In genomic region chr4:139718358-139718757, GRCh38 we compare ENCODE assay signal across 20 cellular contexts.
"Had no signal": no experiment of that assay in that cellular context is flagged by ENCODE, and none has a peak within 500 bp of the region (broad histone marks: within the 10 kb centered on the region; RNA-seq: fewer than 3 reads in every experiment).

No MANE protein-coding gene starts in this region.

- H3K4me2 ChIP-seq: smooth muscle cell had no signal

- H3K4me1 ChIP-seq: colonic mucosa, lower lobe of right lung, pancreas, thyroid gland had no signal

- DNase-seq: colonic mucosa; effector CD8-positive, alpha-beta T cell; erythroblast; hypothalamus; immature natural killer cell; islet precursor cell; kidney glomerular epithelial cell; left ventricle myocardium superior; lower lobe of right lung; natural killer cell; pancreas; stimulated activated CD4-positive, alpha-beta T cell treated with anti-CD3 and anti-CD28 coated beads, Interleukin-12 subunit alpha, Interleukin-12 subunit beta, amount 100 ng/mL, for 4 hours; stimulated activated CD4-positive, alpha-beta T cell treated with anti-CD3 and anti-CD28 coated beads, Interleukin-1b, Interleukin-23, amount 100 ng/mL, for 48 hours; stimulated activated CD4-positive, alpha-beta T cell treated with anti-CD3 and anti-CD28 coated beads, Interleukin-4, amount 100 ng/mL, for 1 hour; stimulated activated CD8-positive, alpha-beta memory T cell treated with anti-CD3 and anti-CD28 coated beads, Interleukin-4, amount 100 ng/mL, for 48 hours; stimulated activated naive CD4-positive, alpha-beta T cell; stimulated activated naive CD8-positive, alpha-beta T cell treated with anti-CD3 and anti-CD28 coated beads, Interleukin-15, amount 100 ng/mL, for 72 hours; thyroid gland had no signal

- H3K9me3 ChIP-seq: colonic mucosa, lower lobe of right lung, neutrophil, pancreas, thyroid gland had no signal

- H3K36me3 ChIP-seq: colonic mucosa had no signal

- H3K27ac ChIP-seq: colonic mucosa, lower lobe of right lung, neutrophil, pancreas, thyroid gland had no signal

- H3K27me3 ChIP-seq: colonic mucosa, neutrophil, pancreas, thyroid gland had no signal

- H3K4me3 ChIP-seq: colonic mucosa, lower lobe of right lung, pancreas, smooth muscle cell, thyroid gland had no signal

- ATAC-seq: left ventricle myocardium superior; natural killer cell; pancreas; stimulated activated naive CD8-positive, alpha-beta T cell treated with anti-CD3 and anti-CD28 coated beads, Interleukin-15, amount 100 ng/mL, for 72 hours had no signal
